Comparison of ENCODE assay signal across 19 cellular contexts in genomic region chr17:51402881-51403280, GRCh38.
DNase-seq lines count a peak whose midpoint lies in the region; ATAC-seq and TF ChIP-seq lines count a peak whose summit lies in the region.
"Had no signal": no experiment of that assay in that cellular context is flagged by ENCODE, and none has a peak within 500 bp of the region (broad histone marks: within the 10 kb centered on the region; RNA-seq: fewer than 3 reads in every experiment).

No MANE protein-coding gene starts in this region.

- peaks cover 35% of the 10 kb centered on the region for H3K27me3 ChIP-seq in endodermal cell (ENCODE audit: control insufficient read depth, insufficient read depth, low read length, poor library complexity, severe bottlenecking)
- H3K27me3 ChIP-seq in HAP-1 (ENCODE audit: low read depth), result peaks cover 6% of the 10 kb centered on the region; the same call in 1 of the 2 replicates
- H3K27me3 ChIP-seq: BE2C; BLaER1 treated with 17β-estradiol and CSF1 and Interleukin-3, amounts not matched to agents 10 nM and 100 nM had no signal

- CTCF ChIA-PET in HEK293 (lab: Yijun Ruan, JAX), result interaction anchor here (0.6 to 1.3 kb wide), 4 partner anchors 31 to 620 kb away, joined by 3 to 7 read pairs (median 4); no protein-coding TSS in a partner anchor

- no peaks in the 10 kb centered on the region for H3K9me3 Mint-ChIP-seq in endodermal cell
- H3K9me3 Mint-ChIP-seq: GM23338, H9 had no signal

- H3K4me3 ChIP-seq in HEK293 (ENCODE audit: low read depth, low read length) (no peak overlapping the region), endodermal cell (ENCODE audit: low read length) (no peak overlapping the region), HAP-1 (no peak overlapping the region)
- H3K4me3 ChIP-seq: A549; BLaER1 treated with 17β-estradiol and CSF1 and Interleukin-3, amounts not matched to agents 10 nM and 100 nM; GM23338 had no signal

- in situ Hi-C loops in HAP-1 (cut with MboI; ENCODE audit: low sequenced_read_pairs), result no loop called here

- no peaks in the 10 kb centered on the region for H3K36me3 ChIP-seq in HEK293 (ENCODE audit: control insufficient read depth in 2 of 2, insufficient read depth in 1 of 2, low read length in 2 of 2)
- no peaks in the 10 kb centered on the region for H3K36me3 ChIP-seq in endodermal cell (ENCODE audit: control insufficient read depth, insufficient read depth, low read length)
- H3K36me3 ChIP-seq in HAP-1 (replicated peaks), result no peaks in the 10 kb centered on the region
- H3K36me3 ChIP-seq: BE2C; BLaER1 treated with 17β-estradiol and CSF1 and Interleukin-3, amounts not matched to agents 10 nM and 100 nM had no signal

- 96% methylated on average over 1 of the region's 1 CpG; no CpG with 5 or more reads in 1 of the 2 experiments for WGBS in endodermal cell (ENCODE audit: insufficient coverage in 1 of 2, insufficient read length in 1 of 2), 2 experiments

- H3K36me3 Mint-ChIP-seq in endodermal cell (ENCODE audit: low read depth), result no peaks in the 10 kb centered on the region
- H3K36me3 Mint-ChIP-seq: CD4-positive, alpha-beta memory T cell had no signal

- H3K9ac ChIP-seq in endodermal cell (ENCODE audit: extremely low read depth, low read length, poor library complexity, severe bottlenecking), result no peak overlapping the region
- H3K9ac ChIP-seq: BLaER1 treated with 17β-estradiol and CSF1 and Interleukin-3, amounts not matched to agents 10 nM and 100 nM had no signal

- H3K27ac ChIP-seq in HEK293 (ENCODE audit: extremely low read depth, low read depth, low read length), result no peak overlapping the region
- H3K27ac ChIP-seq in endodermal cell (ENCODE audit: low read depth, low read length), result no peak overlapping the region
- H3K27ac ChIP-seq: BLaER1 treated with 17β-estradiol and CSF1 and Interleukin-3, amounts not matched to agents 10 nM and 100 nM had no signal

- POLR2A ChIA-PET in HEK293 (lab: Yijun Ruan, JAX), result interaction anchor here (0.9 kb wide), 1 partner anchor 20 kb away, joined by 3 read pairs; no protein-coding TSS in a partner anchor

- H3K4me3 Mint-ChIP-seq in endodermal cell, result no peak overlapping the region
- H3K4me3 Mint-ChIP-seq: CD4-positive, alpha-beta memory T cell; GM23338; H9 had no signal

- no peak for ATAC-seq in GM21786 (IDR thresholded peaks at IDR 0.05; ENCODE audit: unreplicated experiment)
- ATAC-seq: A549 had no signal

- H3K4me1 ChIP-seq in HEK293 (ENCODE audit: control insufficient read depth, insufficient read depth, low read length), result no peaks in the 10 kb centered on the region
- peaks cover 6% of the 10 kb centered on the region for H3K4me1 ChIP-seq in endodermal cell (ENCODE audit: control insufficient read depth, insufficient read depth, low read length)
- no peaks in the 10 kb centered on the region for H3K4me1 ChIP-seq in HAP-1
- H3K4me1 ChIP-seq: Caco-2 had no signal

- peaks cover 19% of the 10 kb centered on the region for H3K4me1 Mint-ChIP-seq in endodermal cell
- H3K4me1 Mint-ChIP-seq: CD4-positive, alpha-beta memory T cell had no signal

- DNase-seq in endodermal cell (peak; percentile 42), left kidney (ENCODE audit: low read depth, low spot score) (peak; percentile 66), retina (peak; percentile 17), NCI-H1436 treated with DMSO at 0.1 percent for 48 hours (lab: John Stamatoyannopoulos, UW) (no peak), HAP-1 (ENCODE audit: low spot score in 2 of 2) (no peak)
- DNase-seq: 8988T; ACHN; AML-193; BE2C; Caco-2; CD4-positive, alpha-beta memory T cell; DMS153; DND-41; H9 had no signal

- peaks cover 21% of the 10 kb centered on the region for H3K27me3 Mint-ChIP-seq in endodermal cell (ENCODE audit: insufficient read depth)

- TF ChIP-seq CTCF in HEK293 (tag by site-specific recombination; IDR thresholded peaks at IDR 0.05) (no peak), endodermal cell (conservative IDR thresholded peaks at IDR 0.05) (no peak)

- H3K27ac Mint-ChIP-seq in endodermal cell, result no peak overlapping the region
- H3K27ac Mint-ChIP-seq: CD4-positive, alpha-beta memory T cell; GM23338 had no signal

- H3K9me3 ChIP-seq in HEK293 (ENCODE audit: control insufficient read depth, insufficient read depth, low read depth, low read length) (no peaks in the 10 kb centered on the region), endodermal cell (ENCODE audit: control insufficient read depth, low read length) (no peaks in the 10 kb centered on the region), HAP-1 (no peaks in the 10 kb centered on the region)
- H3K9me3 ChIP-seq: A549; BE2C; BLaER1 treated with 17β-estradiol and CSF1 and Interleukin-3, amounts not matched to agents 10 nM and 100 nM; Caco-2 had no signal

TF ChIP-seq in HEK293, 187 proteins besides CTCF, POLR2A, EP300 and RAD21 (continues in another document):
- TF ChIP-seq ZFHX2 (tag by site-specific recombination; conservative IDR thresholded peaks at IDR 0.05), result no peak
- no peak for TF ChIP-seq ZNF548 (tag by site-specific recombination; IDR thresholded peaks at IDR 0.05)
- TF ChIP-seq, protein P1, sequence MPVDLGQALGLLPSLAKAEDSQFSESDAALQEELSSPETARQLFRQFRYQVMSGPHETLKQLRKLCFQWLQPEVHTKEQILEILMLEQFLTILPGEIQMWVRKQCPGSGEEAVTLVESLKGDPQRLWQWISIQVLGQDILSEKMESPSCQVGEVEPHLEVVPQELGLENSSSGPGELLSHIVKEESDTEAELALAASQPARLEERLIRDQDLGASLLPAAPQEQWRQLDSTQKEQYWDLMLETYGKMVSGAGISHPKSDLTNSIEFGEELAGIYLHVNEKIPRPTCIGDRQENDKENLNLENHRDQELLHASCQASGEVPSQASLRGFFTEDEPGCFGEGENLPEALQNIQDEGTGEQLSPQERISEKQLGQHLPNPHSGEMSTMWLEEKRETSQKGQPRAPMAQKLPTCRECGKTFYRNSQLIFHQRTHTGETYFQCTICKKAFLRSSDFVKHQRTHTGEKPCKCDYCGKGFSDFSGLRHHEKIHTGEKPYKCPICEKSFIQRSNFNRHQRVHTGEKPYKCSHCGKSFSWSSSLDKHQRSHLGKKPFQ (tag by site-specific recombination; IDR thresholded peaks at IDR 0.05), result no peak
- no peak for TF ChIP-seq ZFP41 (tag by site-specific recombination; IDR thresholded peaks at IDR 0.05; ENCODE audit: borderline replicate concordance)
- no peak for TF ChIP-seq ZBTB10 (tag by site-specific recombination; IDR thresholded peaks at IDR 0.05)
- no peak for TF ChIP-seq ZEB2 (tag by site-specific recombination; IDR thresholded peaks at IDR 0.05)
- no peak for TF ChIP-seq REST (tag by site-specific recombination; IDR thresholded peaks at IDR 0.05)
- TF ChIP-seq ZFP3 (tag by site-specific recombination; IDR thresholded peaks at IDR 0.05; ENCODE audit: low read depth), result no peak
- 0 out of 2 replicates have a peak, but pooled peaks have one; percentile 7 for TF ChIP-seq FEZF1 (tag by site-specific recombination; IDR thresholded peaks at IDR 0.05)

Comparison
In these comparisons a context has a peak if more than half of its experiments do, and no peak if none do; other contexts are left out.
1. DNase-seq: peak in endodermal cell (single experiment), left kidney (single experiment) and retina (single experiment); none in NCI-H1436 treated with DMSO at 0.1 percent for 48 hours (single experiment) and HAP-1 (0 of 2).